Comparison of ENCODE assay signal across 11 cellular contexts in genomic region chr13:36673838-36674326, GRCh38. TPM values are rescaled to one million over a fixed set of nuclear protein-coding genes. Genes with fewer than 3 reads are reported as not detected.
DNase-seq lines count a peak whose midpoint lies in the region; TF ChIP-seq lines count a peak whose summit lies in the region.
"Had no signal": no experiment of that assay in that cellular context is flagged by ENCODE, and none has a peak within 500 bp of the region (broad histone marks: within the 10 kb centered on the region; RNA-seq: fewer than 3 reads in every experiment).

Gene SERTM1 (plus strand): TSS chr13:36674020. CDS start chr13:36695079, 21,059 bp downstream.

- no peak within 1 kb of the TSS for H3K9ac ChIP-seq in adipocyte (ENCODE audit: low read length)
- no peak within 1 kb of the TSS for H3K9ac ChIP-seq in iPS-20b (ENCODE audit: low read depth, low read length)

- in situ Hi-C loops in GM13977 (cut with MboI; ENCODE audit: low pct_unique_long_range_greater_than_20kb, low sequenced_read_pairs, unreplicated experiment) = no loop called here

- no peak for TF ChIP-seq EP300 in suprapubic skin (IDR thresholded peaks at IDR 0.05)
- TF ChIP-seq EP300 in tibial nerve (IDR thresholded peaks at IDR 0.05) = no peak

- peak within 1 kb of the TSS; percentile 68 for H3K4me3 ChIP-seq in adipocyte (ENCODE audit: low read length)
- peak within 1 kb of the TSS; percentile 70 for H3K4me3 ChIP-seq in iPS-20b (ENCODE audit: low read length)
- peak within 1 kb of the TSS; percentile 40 for H3K4me3 ChIP-seq in suprapubic skin
- H3K4me3 ChIP-seq in tibial nerve = peak within 1 kb of the TSS in 2 of 4 donors; percentile 7 to 37

- peaks cover 58% of the 10 kb centered on the region for H3K27me3 ChIP-seq in adipocyte (replicated peaks; ENCODE audit: control insufficient read depth, insufficient read depth, low read length)
- peaks cover 69% of the 10 kb centered on the region for H3K27me3 ChIP-seq in iPS-20b (ENCODE audit: insufficient read depth, low read length)
- H3K27me3 ChIP-seq in suprapubic skin = peaks cover 37% of the 10 kb centered on the region
- H3K27me3 ChIP-seq in tibial nerve = peaks cover 0 to 36% of the 10 kb centered on the region in 2 donors

- DNase-seq in DMS53 (lab: John Stamatoyannopoulos, UW) = peak; percentile 74
- DNase-seq in DMS53 treated with DMSO at 0.1 percent for 48 hours (lab: John Stamatoyannopoulos, UW; ENCODE audit: unreplicated experiment) = no peak
- DNase-seq in adipocyte (ENCODE audit: low read depth) = peak; percentile 47
- peak in 1 of 2 donors; percentile 63 for DNase-seq in suprapubic skin (ENCODE audit: low spot score in 2 of 2)
- no peak for DNase-seq in GM13977 (ENCODE audit: low spot score)
- no peak for DNase-seq in tibial nerve (ENCODE audit: low spot score in 2 of 2)
- DNase-seq in NCI-H128 (lab: John Stamatoyannopoulos, UW; ENCODE audit: unreplicated experiment) = no peak

- H3K36me3 ChIP-seq in adipocyte (ENCODE audit: control insufficient read depth, insufficient read depth, low read length, severe bottlenecking) (no peaks in the 10 kb centered on the region), iPS-20b (ENCODE audit: insufficient read depth, low read depth, low read length) (no peaks in the 10 kb centered on the region), suprapubic skin (no peaks in the 10 kb centered on the region), tibial nerve (no peaks in the 10 kb centered on the region)

- 0% methylated on average over 7 of the region's 56 CpGs for WGBS in suprapubic skin
- 0 to 2% methylated on average over 3 to 47 of the region's 56 CpGs for WGBS in tibial nerve, 2 donors

- H3K4me1 ChIP-seq in adipocyte (ENCODE audit: control insufficient read depth, insufficient read depth, low read length) = peaks cover 8% of the 10 kb centered on the region
- H3K4me1 ChIP-seq in iPS-20b (ENCODE audit: insufficient read depth, low read length) = no peaks in the 10 kb centered on the region; the same call in 1 of the 2 replicates
- peaks cover 11% of the 10 kb centered on the region for H3K4me1 ChIP-seq in suprapubic skin
- peaks cover 0 to 19% (median 3%) of the 10 kb centered on the region in 4 donors for H3K4me1 ChIP-seq in tibial nerve

- TF ChIP-seq POLR2A in suprapubic skin (IDR thresholded peaks at IDR 0.05) (no peak), tibial nerve (IDR thresholded peaks at IDR 0.05) (no peak)

- TF ChIP-seq CTCF in suprapubic skin (IDR thresholded peaks at IDR 0.05) = no peak
- no peak for TF ChIP-seq CTCF in GM13977 (IDR thresholded peaks at IDR 0.05; ENCODE audit: extremely low read depth, insufficient read depth, missing control alignments)
- TF ChIP-seq CTCF in tibial nerve (IDR thresholded peaks at IDR 0.05) = no peak

- H3K9me3 ChIP-seq in adipocyte (ENCODE audit: control insufficient read depth, low read length) = no peaks in the 10 kb centered on the region
- no peaks in the 10 kb centered on the region for H3K9me3 ChIP-seq in iPS-20b (ENCODE audit: insufficient read depth, low read depth, low read length)
- no peaks in the 10 kb centered on the region for H3K9me3 ChIP-seq in suprapubic skin
- H3K9me3 ChIP-seq in tibial nerve = no peaks in the 10 kb centered on the region

- H3K27ac ChIP-seq in iPS-20b (ENCODE audit: low read length) = no peak within 1 kb of the TSS
- H3K27ac ChIP-seq in suprapubic skin = no peak within 1 kb of the TSS
- H3K27ac ChIP-seq in tibial nerve = no peak within 1 kb of the TSS
- H3K27ac ChIP-seq: 22Rv1 had no signal

RNA-seq across cellular contexts. Expression of gene SERTM1, which starts in this region (rescaled TPM):
- not detected for total RNA-seq in suprapubic skin
- 1 to 10 TPM in 1 of 4 donors, under 1 TPM in 1, not detected in 2; 0.21 to 1.2 TPM for total RNA-seq in tibial nerve
- total RNA-seq: epithelial cell of proximal tubule; T-helper 1 cell treated with Interleukin-12 subunit alpha and Interleukin-12 subunit beta and Interleukin-4 antibody, amounts not matched to agents 30 ng/mL and 1 ng/mL, for 36 hours had no signal

Comparison
In these comparisons a context has a peak if more than half of its experiments do, and no peak if none do; other contexts are left out.
1. DNase-seq: peak in DMS53 (single experiment) and adipocyte (single experiment); none in DMS53 treated with DMSO at 0.1 percent for 48 hours (single experiment), GM13977 (single experiment), tibial nerve (0 of 2) and NCI-H128 (single experiment).